In the genomic region with DNA sequence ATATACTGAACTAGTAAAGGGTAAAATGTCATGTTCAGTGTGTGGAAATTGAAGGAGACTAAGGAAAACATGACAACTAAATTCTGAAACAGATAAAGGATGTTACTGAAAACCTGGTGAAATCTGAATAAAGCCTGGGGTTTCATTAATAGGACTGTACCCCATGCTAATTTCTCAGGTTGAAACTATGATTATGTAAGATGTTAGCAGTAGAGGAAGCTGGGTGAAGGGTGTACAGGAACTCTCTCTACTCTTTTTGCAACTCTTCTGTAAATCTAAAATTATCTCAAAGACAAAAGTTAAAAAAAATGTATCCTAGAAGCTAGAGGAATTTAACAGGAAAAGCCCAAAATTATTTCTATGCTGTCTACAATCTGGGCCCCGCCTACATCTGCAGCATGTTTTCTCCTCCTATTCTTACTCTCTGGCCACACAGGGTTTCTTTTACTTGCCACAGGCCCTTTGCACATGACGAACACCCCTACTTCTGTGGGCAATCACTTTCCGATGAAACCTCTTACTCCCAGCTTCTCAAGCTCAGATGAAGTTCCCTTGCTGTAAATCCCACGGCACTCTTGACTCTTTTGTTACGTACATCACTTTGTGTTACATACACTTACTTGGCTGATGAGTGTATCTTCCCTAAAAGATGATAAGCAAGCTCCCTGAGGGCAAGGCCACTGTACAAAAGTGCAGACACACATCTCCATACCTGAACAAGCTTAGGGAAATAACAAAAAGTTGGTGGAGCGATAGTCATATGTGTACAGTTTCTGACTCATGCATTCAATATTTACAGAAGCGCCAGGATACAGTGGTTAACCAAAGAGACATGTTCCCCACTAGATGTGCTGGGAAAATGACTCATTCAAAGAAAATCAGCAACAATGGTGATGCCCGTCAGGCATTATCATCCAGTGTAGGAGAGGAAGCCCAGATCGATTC, we compare ENCODE assay signal across 8 cellular contexts. TPM values are rescaled to one million over a fixed set of nuclear protein-coding genes. Genes with fewer than 3 reads are reported as not detected.
DNase-seq lines count a peak whose midpoint lies in the region; ATAC-seq and TF ChIP-seq lines count a peak whose summit lies in the region.

No MANE protein-coding gene starts in this region.

- H3K27me3 ChIP-seq in upper lobe of left lung (no peaks in the 10 kb centered on the region), sigmoid colon (no peaks in the 10 kb centered on the region)

- no peak overlapping the region for H3K27ac Mint-ChIP-seq in effector memory CD8-positive, alpha-beta T cell

- H3K4me1 ChIP-seq in upper lobe of left lung: no peaks in the 10 kb centered on the region
- H3K4me1 ChIP-seq in sigmoid colon: no peaks in the 10 kb centered on the region

- no peaks in the 10 kb centered on the region for H3K36me3 ChIP-seq in upper lobe of left lung
- H3K36me3 ChIP-seq in sigmoid colon: no peaks in the 10 kb centered on the region

- DNase-seq in A172 (ENCODE audit: low spot score): peak; percentile 92
- DNase-seq in OCI-M1 (lab: John Stamatoyannopoulos, UW): peak; percentile 61
- no peak for DNase-seq in effector memory CD8-positive, alpha-beta T cell
- no peak for DNase-seq in upper lobe of left lung
- DNase-seq in sigmoid colon: no peak
- no peak for DNase-seq in NCI-H524 treated with DMSO at 0.1 percent for 48 hours (lab: John Stamatoyannopoulos, UW)

- H3K9me3 ChIP-seq in upper lobe of left lung: no peaks in the 10 kb centered on the region
- no peaks in the 10 kb centered on the region for H3K9me3 ChIP-seq in sigmoid colon

- peaks cover 0 to 13% of the 10 kb centered on the region in 2 donors for H3K27me3 Mint-ChIP-seq in effector memory CD8-positive, alpha-beta T cell

- H3K4me3 Mint-ChIP-seq in effector memory CD8-positive, alpha-beta T cell: no peak overlapping the region

- peaks cover 6 to 7% of the 10 kb centered on the region in 2 donors for H3K4me1 Mint-ChIP-seq in effector memory CD8-positive, alpha-beta T cell (ENCODE audit: low read depth in 2 of 2)

- peak; percentile 66 for ATAC-seq in GM19043 (IDR thresholded peaks at IDR 0.05; ENCODE audit: low read depth, unreplicated experiment)
- peak; percentile 70 for ATAC-seq in effector memory CD8-positive, alpha-beta T cell (replicated peaks)
- ATAC-seq in upper lobe of left lung (ENCODE audit: low FRiP score in 2 of 2): peak; percentile 58 to 76
- ATAC-seq in HG02571 (IDR thresholded peaks at IDR 0.05; ENCODE audit: unreplicated experiment): no peak

- H3K27ac ChIP-seq in upper lobe of left lung (peak overlapping the region in 3 of 4 donors; percentile 16 to 56 (median 25)), sigmoid colon (no peak overlapping the region)

- 61 to 74% methylated on average over 9 of the region's 9 CpGs for WGBS in upper lobe of left lung, 2 donors
- WGBS in sigmoid colon, 2 donors: 76 to 77% methylated on average over 9 of the region's 9 CpGs

- TF ChIP-seq EP300 in upper lobe of left lung (IDR thresholded peaks at IDR 0.05) (no peak), sigmoid colon (IDR thresholded peaks at IDR 0.05) (no peak)

- TF ChIP-seq POLR2A in upper lobe of left lung (IDR thresholded peaks at IDR 0.05) (no peak), sigmoid colon (IDR thresholded peaks at IDR 0.05) (no peak)

- intact Hi-C loops in sigmoid colon (cut with DNase I): no loop called here

- H3K9me3 Mint-ChIP-seq in effector memory CD8-positive, alpha-beta T cell: no peaks in the 10 kb centered on the region

- no peak overlapping the region for H3K4me3 ChIP-seq in upper lobe of left lung
- no peak overlapping the region for H3K4me3 ChIP-seq in sigmoid colon

- TF ChIP-seq CTCF in upper lobe of left lung (IDR thresholded peaks at IDR 0.05) (no peak), sigmoid colon (IDR thresholded peaks at IDR 0.05) (no peak)

- no peaks in the 10 kb centered on the region for H3K36me3 Mint-ChIP-seq in effector memory CD8-positive, alpha-beta T cell (ENCODE audit: insufficient read depth)

RNA-seq across cellular contexts. Expression of a gene that starts 32.6 kb away (rescaled TPM):
- total RNA-seq in A172 (2014; rRNA removed; shearing (Covaris generic)): 0.14 and 0.29 TPM in 2 replicates
- 1 to 10 TPM; 1.8 to 5.4 (median 5.0) TPM for total RNA-seq in upper lobe of left lung
- total RNA-seq in sigmoid colon: 1 to 10 TPM; 1.4 to 2.9 (median 2.2) TPM
- polyA plus RNA-seq in sigmoid colon: 10 to 100 TPM in 1 of 3 donors, 1 to 10 TPM in 2; 7.6 to 26.9 (median 9.0) TPM

Comparison
In these comparisons a context has a peak if more than half of its experiments do, and no peak if none do; other contexts are left out.
1. DNase-seq: peak in A172 (single experiment) and OCI-M1 (single experiment); none in effector memory CD8-positive, alpha-beta T cell (0 of 3), upper lobe of left lung (0 of 2), sigmoid colon (single experiment) and NCI-H524 treated with DMSO at 0.1 percent for 48 hours (single experiment).
2. H3K27ac ChIP-seq: peak in upper lobe of left lung (3 of 4); none in sigmoid colon (0 of 4).